ENCODE assay signal across 22 cellular contexts in the genomic region with DNA sequence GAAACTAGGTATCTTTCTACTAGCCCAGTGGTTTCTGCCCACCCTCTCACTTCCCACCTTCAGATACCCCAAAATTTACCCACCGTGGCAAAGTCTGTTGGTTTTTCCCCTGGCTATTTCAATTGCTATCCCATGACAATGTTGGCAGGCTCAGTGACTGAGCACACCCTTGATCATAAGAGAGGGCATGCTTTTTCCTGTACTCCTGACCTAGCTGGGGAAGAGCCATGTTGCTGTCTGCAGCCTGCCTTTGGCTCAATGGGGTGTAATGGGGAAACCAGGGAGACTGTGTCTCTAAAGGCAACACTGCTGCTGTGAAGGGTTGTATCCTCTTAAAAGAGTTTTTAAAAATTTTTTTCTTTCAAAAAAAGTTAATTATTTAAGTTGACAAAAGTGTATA.
DNase-seq lines count a peak whose midpoint lies in the region; ATAC-seq and TF ChIP-seq lines count a peak whose summit lies in the region.
"Had no signal": no experiment of that assay in that cellular context is flagged by ENCODE, and none has a peak within 500 bp of the region (broad histone marks: within the 10 kb centered on the region; RNA-seq: fewer than 3 reads in every experiment).

No MANE protein-coding gene starts in this region.

- H3K36me3 ChIP-seq in heart left ventricle (no peaks in the 10 kb centered on the region), left lung (no peaks in the 10 kb centered on the region), gastrocnemius medialis (no peaks in the 10 kb centered on the region)
- H3K36me3 ChIP-seq: Peyer's patch had no signal

- intact Hi-C loops in heart left ventricle (cut with DNase I) (no loop called here), left lung (cut with DNase I) (no loop called here), gastrocnemius medialis (cut with DNase I; ENCODE audit: low total_unique reads) (no loop called here)

- H3K9me3 ChIP-seq in heart left ventricle (no peaks in the 10 kb centered on the region), left lung (no peaks in the 10 kb centered on the region), gastrocnemius medialis (no peaks in the 10 kb centered on the region)
- H3K9me3 ChIP-seq: Caco-2, Peyer's patch had no signal

- H3K27ac ChIP-seq in heart left ventricle (peak overlapping the region in 1 of 12 donors; percentile 55), left lung (no peak overlapping the region), gastrocnemius medialis (no peak overlapping the region)
- H3K27ac ChIP-seq: Peyer's patch had no signal

- TF ChIP-seq CTCF in heart left ventricle (IDR thresholded peaks at IDR 0.05), result no peak
- TF ChIP-seq CTCF in left lung (IDR thresholded peaks at IDR 0.05), result no peak
- TF ChIP-seq CTCF in gastrocnemius medialis (IDR thresholded peaks at IDR 0.05 in 4 of 5, conservative IDR thresholded peaks at IDR 0.05 in 1 of 5), result no peak

- no peak for TF ChIP-seq POLR2A in heart left ventricle (IDR thresholded peaks at IDR 0.05)
- TF ChIP-seq POLR2A in gastrocnemius medialis (IDR thresholded peaks at IDR 0.05), result no peak

- peaks cover 0 to 22% (median 12%) of the 10 kb centered on the region in 12 donors for H3K4me1 ChIP-seq in heart left ventricle
- peaks cover 0 to 11% of the 10 kb centered on the region in 2 donors for H3K4me1 ChIP-seq in left lung
- H3K4me1 ChIP-seq in gastrocnemius medialis, result peaks cover 13 to 15% of the 10 kb centered on the region in 2 donors
- H3K4me1 ChIP-seq: Caco-2, Peyer's patch had no signal

- no peaks in the 10 kb centered on the region for H3K27me3 ChIP-seq in heart left ventricle
- peaks cover 0 to 3% of the 10 kb centered on the region in 2 donors for H3K27me3 ChIP-seq in left lung
- no peaks in the 10 kb centered on the region for H3K27me3 ChIP-seq in gastrocnemius medialis
- H3K27me3 ChIP-seq: Peyer's patch had no signal

- DNase-seq in dermis blood vessel endothelial cell, result peak; percentile 3
- peak in 2 of 5 donors; percentile 9 to 37 for DNase-seq in heart left ventricle
- no peak for DNase-seq in left lung
- DNase-seq in gastrocnemius medialis, result peak; percentile 2 to 14
- no peak for DNase-seq in NCI-H146 treated with DMSO at 0.1 percent for 48 hours (lab: John Stamatoyannopoulos, UW; ENCODE audit: unreplicated experiment)
- no peak for DNase-seq in NOMO-1 treated with DMSO at 0.1 percent for 48 hours (lab: John Stamatoyannopoulos, UW; ENCODE audit: unreplicated experiment)
- no peak for DNase-seq in left lobe of liver (ENCODE audit: low spot score)
- DNase-seq: Caco-2; CD4-positive, alpha-beta memory T cell; DMS 273 treated with DMSO at 0.1 percent for 48 hours; DMS79 treated with DMSO at 0.1 percent for 48 hours; KG1; NCI-H1092 treated with DMSO at 0.1 percent for 48 hours; NCI-H146; NCI-H2081; NCI-H2171 treated with DMSO at 0.1 percent for 48 hours; NCI-H524 treated with DMSO at 0.1 percent for 48 hours; NCI-H82; Peyer's patch had no signal

- in situ Hi-C loops in gastrocnemius medialis (cut with MboI; ENCODE audit: low sequenced_read_pairs in 4 of 4), result no loop called here

- H3K4me3 ChIP-seq in heart left ventricle (no peak overlapping the region), left lung (no peak overlapping the region), gastrocnemius medialis (no peak overlapping the region)
- H3K4me3 ChIP-seq: BLaER1 treated with 17β-estradiol and CSF1 and Interleukin-3, amounts not matched to agents 10 nM and 100 nM; Peyer's patch had no signal

- 25 to 40% (median 31%) methylated on average over 1 of the region's 1 CpG for WGBS in heart left ventricle, 4 donors

- peak; percentile 73 to 95 (median 78) for ATAC-seq in heart left ventricle
- ATAC-seq in left lung, result peak; percentile 13
- no peak for ATAC-seq in gastrocnemius medialis
- no peak for ATAC-seq in HG02798 (IDR thresholded peaks at IDR 0.05; ENCODE audit: poor library complexity, unreplicated experiment)
- ATAC-seq in left lobe of liver, result no peak
- ATAC-seq: HCT116 had no signal

Comparison
In these comparisons a context has a peak if more than half of its experiments do, and no peak if none do; other contexts are left out.
1. DNase-seq: peak in dermis blood vessel endothelial cell (single experiment) and gastrocnemius medialis (2 of 2); none in left lung (0 of 2), NCI-H146 treated with DMSO at 0.1 percent for 48 hours (single experiment), NOMO-1 treated with DMSO at 0.1 percent for 48 hours (single experiment) and left lobe of liver (single experiment).
2. ATAC-seq: peak in heart left ventricle (4 of 4) and left lung (single experiment); none in gastrocnemius medialis (0 of 2), HG02798 (single experiment) and left lobe of liver (single experiment).